In the genomic region with DNA sequence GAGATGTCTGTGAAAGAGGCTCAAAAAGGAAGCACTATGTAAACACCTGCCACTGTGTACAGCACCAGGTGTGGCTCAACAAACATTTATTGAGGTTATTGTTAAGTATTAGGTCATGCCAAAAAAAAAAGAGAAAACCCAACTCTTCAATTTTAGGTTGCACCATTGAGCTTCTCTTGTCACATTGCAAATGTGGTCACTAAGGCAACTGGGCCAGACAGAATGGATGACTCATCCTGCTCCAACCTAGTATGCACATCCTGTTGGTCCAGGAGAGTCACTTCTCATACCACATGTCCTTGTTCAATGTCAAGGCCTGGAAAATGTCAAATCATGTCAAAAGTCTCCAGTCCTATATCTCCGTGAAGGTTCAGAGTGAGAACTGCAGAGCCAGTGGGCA, we compare ENCODE assay signal across 8 cellular contexts. TPM values are rescaled to one million over a fixed set of nuclear protein-coding genes. Genes with fewer than 3 reads are reported as not detected.
DNase-seq lines count a peak whose midpoint lies in the region; ATAC-seq and TF ChIP-seq lines count a peak whose summit lies in the region.

No MANE protein-coding gene starts in this region.

- H3K9me3 Mint-ChIP-seq in natural killer cell, result no peaks in the 10 kb centered on the region

- no peak overlapping the region for H3K4me3 ChIP-seq in astrocyte of the cerebellum (ENCODE audit: low read depth, low read length)

- H3K36me3 Mint-ChIP-seq in natural killer cell, result no peaks in the 10 kb centered on the region

- in situ Hi-C loops in astrocyte of the cerebellum (cut with HindIII; ENCODE audit: low sequenced_read_pairs), result no loop called here

- ATAC-seq in GM19438 (IDR thresholded peaks at IDR 0.05; ENCODE audit: low read depth, unreplicated experiment) (peak; percentile 77), HG03442 (IDR thresholded peaks at IDR 0.05; ENCODE audit: unreplicated experiment) (peak; percentile 89), natural killer cell (peak; percentile 90 to 98 (median 94))

- TF ChIP-seq CTCF in astrocyte of the cerebellum (IDR thresholded peaks at IDR 0.05; ENCODE audit: low read depth, low read length, missing control alignments) (no peak), natural killer cell (IDR thresholded peaks at IDR 0.05) (no peak)

- H3K27ac Mint-ChIP-seq in natural killer cell, result peak overlapping the region; percentile 72 to 80

- peaks cover 16 to 18% of the 10 kb centered on the region in 2 donors for H3K4me1 Mint-ChIP-seq in natural killer cell

- DNase-seq in DMS153 (lab: John Stamatoyannopoulos, UW) (peak; percentile 99), OCI-M1 (lab: John Stamatoyannopoulos, UW) (peak; percentile 72), astrocyte of the cerebellum (ENCODE audit: low read depth) (peak; percentile 34), natural killer cell (peak; percentile 35), posterior vena cava (ENCODE audit: low spot score) (no peak), midbrain (lab: John Stamatoyannopoulos, UW) (no peak)

- intact Hi-C loops in natural killer cell (cut with micrococcal nuclease) (no loop called here), posterior vena cava (cut with DNase I) (no loop called here)

- H3K27me3 Mint-ChIP-seq in natural killer cell (ENCODE audit: low read depth in 2 of 2), result peaks cover 0 to 6% of the 10 kb centered on the region in 2 donors

- H3K4me3 Mint-ChIP-seq in natural killer cell, result no peak overlapping the region

RNA-seq across cellular contexts. Expression of gene HOXB1, which starts 25.0 kb away (rescaled TPM):
- total RNA-seq in natural killer cell, result not detected
- not detected for total RNA-seq in posterior vena cava

RNA-seq across cellular contexts. Expression of gene HOXB2, which starts 39.1 kb away (rescaled TPM):
- 10 to 100 TPM; 21.6 to 30.5 (median 24.7) TPM for total RNA-seq in natural killer cell
- 10 to 100 TPM; 18.9 to 22.3 TPM for total RNA-seq in posterior vena cava

Comparison
In these comparisons a context has a peak if more than half of its experiments do, and no peak if none do; other contexts are left out.
1. DNase-seq: peak in DMS153 (single experiment), OCI-M1 (single experiment), astrocyte of the cerebellum (single experiment) and natural killer cell (single experiment); none in posterior vena cava (single experiment) and midbrain (single experiment).
2. Peak in every context shown above with its lines, with median percentiles within 50 percentile points of each other: ATAC-seq.